ENCODE assay signal across 8 cellular contexts in the genomic region with DNA sequence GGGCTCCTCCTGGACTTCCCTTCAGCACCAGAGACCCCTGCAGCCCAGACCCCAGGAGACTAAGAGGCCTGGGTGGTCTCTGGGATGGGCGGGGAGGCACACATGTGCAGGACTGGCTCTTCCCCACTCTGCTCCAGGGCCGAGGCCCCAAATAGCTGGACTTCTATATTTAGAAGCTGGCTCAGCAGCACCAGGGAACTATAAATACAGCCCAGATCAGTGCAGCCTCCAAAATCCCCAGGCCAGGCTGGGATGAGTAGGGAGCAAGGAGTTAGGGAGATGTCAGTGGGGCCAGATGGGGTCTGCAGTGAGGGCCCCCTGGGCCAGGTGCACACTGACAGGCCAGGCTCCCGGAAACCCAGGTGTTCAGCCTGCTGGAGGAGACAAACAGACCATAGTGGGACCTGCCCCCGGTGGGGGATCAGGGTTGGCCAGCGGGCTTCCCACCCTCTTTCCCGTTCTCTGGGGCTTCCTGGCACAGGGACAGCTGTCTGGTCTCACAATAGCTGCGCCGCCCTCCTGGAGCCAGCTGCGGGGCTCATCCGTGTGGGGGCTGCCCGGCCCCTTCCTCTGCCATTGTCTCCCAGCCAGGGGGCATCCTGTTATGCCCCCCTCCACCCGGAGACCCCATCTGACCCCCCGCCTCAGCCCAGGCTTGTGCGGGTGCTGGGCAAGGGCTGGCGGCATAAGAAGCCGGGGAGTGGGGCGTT. TPM values are rescaled to one million over a fixed set of nuclear protein-coding genes. Genes with fewer than 3 reads are reported as not detected.
A peak's percentile ranks its signal among the peaks of the same experiment; 100 is the strongest.
DNase-seq lines count a peak whose midpoint lies in the region; ATAC-seq and TF ChIP-seq lines count a peak whose summit lies in the region.

No MANE protein-coding gene starts in this region.

- no peaks in the 10 kb centered on the region for H3K9me2 ChIP-seq in PC-3 (replicated peaks; ENCODE audit: low read length)

- intact Hi-C loops in PC-3 (cut with micrococcal nuclease), result no loop called here
- intact Hi-C loops in posterior vena cava (cut with DNase I), result no loop called here

- H3K36me3 ChIP-seq in PC-3 (ENCODE audit: low read depth, low read length), result no peaks in the 10 kb centered on the region

- H3K4me3 ChIP-seq in PC-3 (ENCODE audit: low read length) (no peak overlapping the region), fibroblast of the aortic adventitia (ENCODE audit: low read depth, low read length) (no peak overlapping the region)

- no peaks in the 10 kb centered on the region for H3K9me3 ChIP-seq in PC-3 (ENCODE audit: low read length)

- H4K20me1 ChIP-seq in PC-3 (ENCODE audit: low read length), result no peaks in the 10 kb centered on the region

- no peak for TF ChIP-seq CTCF in GM10248 (IDR thresholded peaks at IDR 0.05; ENCODE audit: control extremely low read depth, extremely low read depth, low read depth, missing control alignments)
- no peak for TF ChIP-seq CTCF in PC-3 (conservative IDR thresholded peaks at IDR 0.05; ENCODE audit: low read depth, low read length)
- no peak for TF ChIP-seq CTCF in fibroblast of the aortic adventitia (IDR thresholded peaks at IDR 0.05; ENCODE audit: insufficient read depth, low read length)
- TF ChIP-seq CTCF in GM13977 (IDR thresholded peaks at IDR 0.05; ENCODE audit: extremely low read depth, insufficient read depth, missing control alignments), result no peak

- no peak overlapping the region for H3K4me2 ChIP-seq in PC-3 (ENCODE audit: low read length)

- ATAC-seq in PC-3 (peak; percentile 37), GM21737 (IDR thresholded peaks at IDR 0.05; ENCODE audit: unreplicated experiment) (no peak)

- CTCF ChIA-PET in GM10248 (lab: Yijun Ruan, JAX), result interaction anchor here (2.5 kb wide), 1 partner anchor 12 kb away, joined by 6 read pairs; no protein-coding TSS in a partner anchor
- CTCF ChIA-PET in PC-3 (lab: Charles Lee), result interaction anchor here (0.5 kb wide), 1 partner anchor 14 kb away, joined by 7 read pairs; no protein-coding TSS in a partner anchor

- POLR2A ChIA-PET in GM10248 (lab: Yijun Ruan, JAX) (interaction anchor here (0.5 to 1.5 kb wide), 3 partner anchors 8 to 529 kb away, joined by 4 to 6 read pairs (median 6); no protein-coding TSS in a partner anchor), PC-3 (lab: Charles Lee; ENCODE audit: unreplicated experiment) (no interaction called here)

- H3K9ac ChIP-seq in PC-3 (ENCODE audit: low read length), result no peak overlapping the region

- H2AFZ ChIP-seq in PC-3 (ENCODE audit: low read length), result no peak overlapping the region

- H3F3A ChIP-seq in PC-3 (ENCODE audit: low read length, unreplicated experiment), result no peaks in the 10 kb centered on the region

- in situ Hi-C loops in GM13977 (cut with MboI; ENCODE audit: low pct_unique_long_range_greater_than_20kb, low sequenced_read_pairs, unreplicated experiment), result no loop called here

- DNase-seq in GM10248 (ENCODE audit: extremely low spot score) (peak; percentile 18), PC-3 (no peak), fibroblast of the aortic adventitia (ENCODE audit: low read depth) (peak; percentile 54), posterior vena cava (ENCODE audit: low spot score) (peak; percentile 83), EL (no peak), GM13977 (ENCODE audit: low spot score) (no peak), HuH-7.5 (ENCODE audit: low spot score) (no peak)

- no peaks in the 10 kb centered on the region for H3K79me2 ChIP-seq in PC-3 (ENCODE audit: low read length)

- H3K27ac ChIP-seq in PC-3 (ENCODE audit: low read length), result no peak overlapping the region

- H3K4me1 ChIP-seq in PC-3 (ENCODE audit: insufficient read depth, low read length), result peaks cover 7% of the 10 kb centered on the region

- no peaks in the 10 kb centered on the region for H3K27me3 ChIP-seq in PC-3 (ENCODE audit: low read length)

- no TSS peak for BruUV-seq in PC-3 (replicated peaks; lab: Mats Ljungman, UMichigan)

RNA-seq across cellular contexts. Expression of a gene that starts 5.5 kb away (rescaled TPM):
- total RNA-seq in PC-3 (2014; rRNA removed) (105 and 120 TPM in 2 replicates), fibroblast of the aortic adventitia (ENCODE audit: low replicate concordance) (1.2 and 25.8 TPM in 2 replicates), posterior vena cava (100 to 1,000 TPM; 195 to 306 TPM)

RNA-seq across cellular contexts. Expression of a gene that starts 43.4 kb away (rescaled TPM):
- total RNA-seq in PC-3 (2014; rRNA removed) (308 and 311 TPM in 2 replicates), fibroblast of the aortic adventitia (ENCODE audit: low replicate concordance) (32.5 and 60.6 TPM in 2 replicates), posterior vena cava (10 to 100 TPM; 37.4 to 38.7 TPM)

RNA-seq across cellular contexts. Expression of a gene that starts 57.4 kb away (rescaled TPM):
- total RNA-seq in PC-3 (2014; rRNA removed), result 186 and 238 TPM in 2 replicates
- 164 and 342 TPM in 2 replicates for total RNA-seq in fibroblast of the aortic adventitia (ENCODE audit: low replicate concordance)
- 100 to 1,000 TPM; 135 to 173 TPM for total RNA-seq in posterior vena cava

Comparison
In these comparisons a context has a peak if more than half of its experiments do, and no peak if none do; other contexts are left out.
1. DNase-seq: peak in GM10248 (single experiment), fibroblast of the aortic adventitia (single experiment) and posterior vena cava (single experiment); none in PC-3 (single experiment), EL (single experiment), GM13977 (single experiment) and HuH-7.5 (single experiment).